In genomic region chr10:85613391-85613790, GRCh38 we compare ENCODE assay signal across 15 cellular contexts.
"Had no signal": no experiment of that assay in that cellular context is flagged by ENCODE, and none has a peak within 500 bp of the region (broad histone marks: within the 10 kb centered on the region; RNA-seq: fewer than 3 reads in every experiment).

No MANE protein-coding gene starts in this region.

- H3K9me3 ChIP-seq: body of pancreas, gastrocnemius medialis, heart left ventricle had no signal

- DNase-seq: activated naive CD8-positive, alpha-beta T cell treated with anti-CD3 and anti-CD28 coated beads for 36 hours; amygdala; body of pancreas; cortex of kidney; effector memory CD4-positive, alpha-beta T cell; gastrocnemius medialis; heart left ventricle; left colon; midbrain had no signal

- H3K36me3 ChIP-seq: gastrocnemius medialis, heart left ventricle had no signal

- H3K36me3 Mint-ChIP-seq: activated naive CD8-positive, alpha-beta T cell treated with anti-CD3 and anti-CD28 coated beads for 36 hours; stimulated activated memory B cell treated with anti-CD40 and anti-IgM and Interleukin-4, amounts not matched to agents 10 μg/mL and 1 μg/mL and 100 μg/mL, for 72 hours had no signal

- H3K27ac Mint-ChIP-seq: activated CD4-positive, alpha-beta T cell treated with anti-CD3 and anti-CD28 coated beads for 36 hours; activated naive CD8-positive, alpha-beta T cell treated with anti-CD3 and anti-CD28 coated beads for 36 hours; activated T-helper 1 cell treated with anti-CD3 and anti-CD28 coated beads, Interleukin-12 subunit alpha, Interleukin-12 subunit beta, Interleukin-2, Interleukin-4 antibody, amounts not matched to agents 30 ng/mL and 10 ng/mL and 1 ng/mL, durations not matched to agents 14 hours and 24 hours and 36 hours; stimulated activated memory B cell treated with anti-CD40 and anti-IgM and Interleukin-4, amounts not matched to agents 10 μg/mL and 1 μg/mL and 100 μg/mL, for 72 hours had no signal

- ATAC-seq: body of pancreas, gastrocnemius medialis, heart left ventricle had no signal

- H2AFZ ChIP-seq: parathyroid adenoma had no signal

- H3K27me3 Mint-ChIP-seq: activated CD4-positive, alpha-beta T cell treated with anti-CD3 and anti-CD28 coated beads for 36 hours; activated naive CD8-positive, alpha-beta T cell treated with anti-CD3 and anti-CD28 coated beads for 36 hours had no signal

- H3K4me3 ChIP-seq: body of pancreas, gastrocnemius medialis, heart left ventricle, lung had no signal

- H3K9me3 Mint-ChIP-seq: activated naive CD8-positive, alpha-beta T cell treated with anti-CD3 and anti-CD28 coated beads for 36 hours; activated T-helper 1 cell treated with anti-CD3 and anti-CD28 coated beads, Interleukin-12 subunit alpha, Interleukin-12 subunit beta, Interleukin-2, Interleukin-4 antibody, amounts not matched to agents 30 ng/mL and 10 ng/mL and 1 ng/mL, durations not matched to agents 14 hours and 24 hours and 36 hours; stimulated activated memory B cell treated with anti-CD40 and anti-IgM and Interleukin-4, amounts not matched to agents 10 μg/mL and 1 μg/mL and 100 μg/mL, for 72 hours; T-helper 1 cell treated with Interleukin-12 subunit alpha and Interleukin-12 subunit beta and Interleukin-4 antibody, amounts not matched to agents 30 μg/mL and 1 μg/mL, for 36 hours had no signal

- H3K4me1 ChIP-seq: body of pancreas, gastrocnemius medialis, heart left ventricle, parathyroid adenoma had no signal

- H3K27ac ChIP-seq: body of pancreas, gastrocnemius medialis, heart left ventricle, parathyroid adenoma had no signal

- H3K4me3 Mint-ChIP-seq: activated CD4-positive, alpha-beta T cell treated with anti-CD3 and anti-CD28 coated beads for 36 hours; activated naive CD8-positive, alpha-beta T cell treated with anti-CD3 and anti-CD28 coated beads for 36 hours; stimulated activated memory B cell treated with anti-CD40 and anti-IgM and Interleukin-4, amounts not matched to agents 10 μg/mL and 1 μg/mL and 100 μg/mL, for 72 hours had no signal

- H3K27me3 ChIP-seq: body of pancreas, gastrocnemius medialis, heart left ventricle had no signal

- H3K9ac ChIP-seq: parathyroid adenoma had no signal

- H3K79me2 ChIP-seq: parathyroid adenoma had no signal
